In genomic region chr1:224090116-224090515, GRCh38 we compare ENCODE assay signal across 20 cellular contexts. TPM values are rescaled to one million over a fixed set of nuclear protein-coding genes. Genes with fewer than 3 reads are reported as not detected.
DNase-seq lines count a peak whose midpoint lies in the region; ATAC-seq lines count a peak whose summit lies in the region.
"Had no signal": no experiment of that assay in that cellular context is flagged by ENCODE, and none has a peak within 500 bp of the region (broad histone marks: within the 10 kb centered on the region; RNA-seq: fewer than 3 reads in every experiment).

No MANE protein-coding gene starts in this region.

- H3K36me3 Mint-ChIP-seq in naive thymus-derived CD8-positive, alpha-beta T cell, result no peaks in the 10 kb centered on the region
- H3K36me3 Mint-ChIP-seq: CD14-positive monocyte; CD8-positive, alpha-beta memory T cell had no signal

- no peak overlapping the region for H3K27ac Mint-ChIP-seq in naive thymus-derived CD8-positive, alpha-beta T cell
- H3K27ac Mint-ChIP-seq: CD14-positive monocyte; CD4-positive, alpha-beta T cell; CD8-positive, alpha-beta memory T cell; H9 had no signal

- H3K27ac ChIP-seq in neuronal stem cell (replicated peaks; ENCODE audit: low read length), result no peak overlapping the region
- H3K27ac ChIP-seq: A549; BLaER1 treated with 17β-estradiol and CSF1 and Interleukin-3, amounts not matched to agents 10 nM and 100 nM had no signal

- H2BK120ac ChIP-seq in neuronal stem cell (ENCODE audit: low read depth, low read length), result no peak overlapping the region

- no peak overlapping the region for H3K4me3 Mint-ChIP-seq in naive thymus-derived CD8-positive, alpha-beta T cell
- H3K4me3 Mint-ChIP-seq: CD14-positive monocyte; CD4-positive, alpha-beta T cell; H9 had no signal

- no peak overlapping the region for H2AK5ac ChIP-seq in neuronal stem cell (ENCODE audit: low read depth, low read length)

- H3K79me1 ChIP-seq in neuronal stem cell (ENCODE audit: low read depth, low read length), result no peaks in the 10 kb centered on the region

- H3K9ac ChIP-seq in neuronal stem cell (ENCODE audit: low read depth, low read length, poor library complexity), result no peak overlapping the region
- H3K9ac ChIP-seq: BLaER1 treated with 17β-estradiol and CSF1 and Interleukin-3, amounts not matched to agents 10 nM and 100 nM had no signal

- in situ Hi-C loops in G401 (cut with HindIII; ENCODE audit: low sequenced_read_pairs), result no loop called here

- peak overlapping the region; percentile 35 for H2AFZ ChIP-seq in neuronal stem cell (ENCODE audit: low read length)

- no peak overlapping the region for H4K91ac ChIP-seq in neuronal stem cell (ENCODE audit: low read depth, low read length, poor library complexity)

- no peak overlapping the region for H3K14ac ChIP-seq in neuronal stem cell (ENCODE audit: low read length)

- no peak overlapping the region for H2BK5ac ChIP-seq in neuronal stem cell (ENCODE audit: low read length)

- peaks cover 8 to 34% (median 22%) of the 10 kb centered on the region in 5 donors for H3K27me3 Mint-ChIP-seq in naive thymus-derived CD8-positive, alpha-beta T cell

- H3K9me3 Mint-ChIP-seq in naive thymus-derived CD8-positive, alpha-beta T cell, result no peaks in the 10 kb centered on the region
- H3K9me3 Mint-ChIP-seq: CD4-positive, alpha-beta T cell had no signal

- 100% methylated on average over 2 of the region's 5 CpGs for WGBS in neuronal stem cell (ENCODE audit: extremely low coverage in 2 of 2, insufficient read length in 2 of 2, insufficient replicate concordance in 1 of 2), 2 donors

- H3K4me2 ChIP-seq in neuronal stem cell (ENCODE audit: insufficient read depth, low read length, poor library complexity, severe bottlenecking), result no peak overlapping the region
- H3K4me2 ChIP-seq: A549; BLaER1 treated with 17β-estradiol and CSF1 and Interleukin-3, amounts not matched to agents 10 nM and 100 nM had no signal

- peaks cover 0 to 5% of the 10 kb centered on the region in 2 donors for H3K9me3 ChIP-seq in neuronal stem cell (replicated peaks in 1 of 2; ENCODE audit: control insufficient read depth in 2 of 2, insufficient read depth in 1 of 2, low read depth in 1 of 2, low read length in 2 of 2)
- H3K9me3 ChIP-seq: A549; BE2C; BLaER1 treated with 17β-estradiol and CSF1 and Interleukin-3, amounts not matched to agents 10 nM and 100 nM had no signal

- H3K27me3 ChIP-seq in neuronal stem cell (ENCODE audit: control insufficient read depth in 3 of 3, insufficient read depth in 3 of 3, low read depth in 1 of 3, low read length in 3 of 3), result peaks cover 0 to 2% (median 0%) of the 10 kb centered on the region in 3 experiments
- H3K27me3 ChIP-seq: BLaER1 treated with 17β-estradiol and CSF1 and Interleukin-3, amounts not matched to agents 10 nM and 100 nM had no signal

- no peak overlapping the region for H4K8ac ChIP-seq in neuronal stem cell (ENCODE audit: low read depth, low read length)

- H3K4me3 ChIP-seq in neuronal stem cell (ENCODE audit: low read length in 2 of 2), result no peak overlapping the region
- H3K4me3 ChIP-seq: A549; BLaER1 treated with 17β-estradiol and CSF1 and Interleukin-3, amounts not matched to agents 10 nM and 100 nM had no signal

- H2BK15ac ChIP-seq in neuronal stem cell (ENCODE audit: low read length), result no peak overlapping the region

- DNase-seq in G401 (ENCODE audit: low spot score) (peak; percentile 49), cerebellar cortex (ENCODE audit: low spot score) (peak; percentile 75), dermis microvascular lymphatic vessel endothelial cell (ENCODE audit: low read depth in 2 of 2) (peak; percentile 77 to 96), neuronal stem cell (ENCODE audit: low spot score) (no peak)
- no peak for DNase-seq in naive thymus-derived CD8-positive, alpha-beta T cell
- DNase-seq: 8988T; ACHN; AML-193; BE2C; CD4-positive, alpha-beta T cell; CD8-positive, alpha-beta memory T cell; DMS53; DMS79 treated with DMSO at 0.1 percent for 48 hours; H9 had no signal

- no peaks in the 10 kb centered on the region for H3K4me1 Mint-ChIP-seq in naive thymus-derived CD8-positive, alpha-beta T cell
- H3K4me1 Mint-ChIP-seq: CD14-positive monocyte; CD8-positive, alpha-beta memory T cell had no signal

- no peak overlapping the region for H2BK12ac ChIP-seq in neuronal stem cell (ENCODE audit: low read length)

- no peak overlapping the region for H3K18ac ChIP-seq in neuronal stem cell (ENCODE audit: low read length)

- H3K4me1 ChIP-seq in neuronal stem cell (ENCODE audit: control insufficient read depth in 2 of 2, insufficient read depth in 1 of 2, low read depth in 1 of 2, low read length in 2 of 2), result peaks cover 0 to 5% of the 10 kb centered on the region in 2 donors
- H3K4me1 ChIP-seq: A549; BE2C; BLaER1 treated with 17β-estradiol and CSF1 and Interleukin-3, amounts not matched to agents 10 nM and 100 nM had no signal

- H3K36me3 ChIP-seq in neuronal stem cell (replicated peaks in 1 of 2; ENCODE audit: control insufficient read depth in 2 of 2, insufficient read depth in 2 of 2, low read length in 2 of 2), result peaks cover 0 to 2% of the 10 kb centered on the region in 2 donors
- H3K36me3 ChIP-seq: BE2C; BLaER1 treated with 17β-estradiol and CSF1 and Interleukin-3, amounts not matched to agents 10 nM and 100 nM had no signal

- POLR2A ChIA-PET in naive thymus-derived CD8-positive, alpha-beta T cell (lab: Charles Lee), result no interaction called here

- ATAC-seq in GM21825 (IDR thresholded peaks at IDR 0.05; ENCODE audit: unreplicated experiment) (no peak), GM18868 (IDR thresholded peaks at IDR 0.05; ENCODE audit: unreplicated experiment) (no peak)
- no peak for ATAC-seq in naive thymus-derived CD8-positive, alpha-beta T cell
- ATAC-seq: A549, HCT116 had no signal

- no peak overlapping the region for H3K4ac ChIP-seq in neuronal stem cell (ENCODE audit: low read length)

- H3K23ac ChIP-seq in neuronal stem cell (ENCODE audit: low read depth, low read length, poor library complexity), result no peak overlapping the region

RNA-seq across cellular contexts. Expression of gene FBXO28, which starts 23.8 kb away (rescaled TPM):
- total RNA-seq in G401 (2014; rRNA removed; shearing (Covaris generic)), result 75.0 and 98.4 TPM in 2 replicates
- total RNA-seq in dermis microvascular lymphatic vessel endothelial cell, result 65.7 and 92.0 TPM in 2 replicates
- polyA plus RNA-seq in neuronal stem cell (2013, experiment 1 of 2), result 11.7 TPM
- 12.2 TPM for polyA plus RNA-seq in neuronal stem cell (2013, experiment 2 of 2)
- total RNA-seq in naive thymus-derived CD8-positive, alpha-beta T cell, result 10 to 100 TPM; 38.8 to 45.9 TPM
- polyA plus RNA-seq in naive thymus-derived CD8-positive, alpha-beta T cell, result 10 to 100 TPM; 15.5 to 16.1 (median 15.9) TPM

Comparison
In these comparisons a context has a peak if more than half of its experiments do, and no peak if none do; other contexts are left out.
1. DNase-seq: peak in G401 (single experiment), cerebellar cortex (single experiment) and dermis microvascular lymphatic vessel endothelial cell (2 of 2); none in neuronal stem cell (single experiment) and naive thymus-derived CD8-positive, alpha-beta T cell (0 of 10).